ENCODE assay signal across 8 cellular contexts in genomic region chr20:41617931-41618806, GRCh38. TPM values are rescaled to one million over a fixed set of nuclear protein-coding genes. Genes with fewer than 3 reads are reported as not detected.
DNase-seq lines count a peak whose midpoint lies in the region; ATAC-seq lines count a peak whose summit lies in the region.

CHD6 (minus strand) TSS chr20:41618377; CDS start chr20:41551337, 67,040 bp downstream.

- H3K27ac Mint-ChIP-seq in activated CD4-positive, alpha-beta T cell treated with anti-CD3 and anti-CD28 coated beads for 36 hours: peak within 1 kb of the TSS; percentile 75

- POLR2A ChIA-PET in activated CD4-positive, alpha-beta T cell treated with anti-CD3 and anti-CD28 coated beads for 36 hours (lab: Charles Lee): interaction anchor here (0.6 kb wide), 1 partner anchor 171 kb away, joined by 3 read pairs; no protein-coding TSS in a partner anchor

- no peaks in the 10 kb centered on the region for H3K27me3 ChIP-seq in layer of hippocampus (ENCODE audit: control insufficient read depth, insufficient read depth, low read length)

- intact Hi-C loops in activated CD4-positive, alpha-beta T cell treated with anti-CD3 and anti-CD28 coated beads for 36 hours (cut with DNase I, micrococcal nuclease): loop anchor here (1.0 to 10.0 kb wide), 11 partner anchors 75 to 1974 kb away; partner anchors contain the start of genes IFT52 (in 1 of the 2), LPIN3 (in 1 of the 2), PLCG1 (in 1 of the 2) and SRSF6 (in 1 of the 2)

- peak; percentile 95 for ATAC-seq in HG03442 (IDR thresholded peaks at IDR 0.05; ENCODE audit: unreplicated experiment)
- ATAC-seq in activated CD4-positive, alpha-beta T cell treated with anti-CD3 and anti-CD28 coated beads for 36 hours: peak; percentile 99

- H3K4me1 Mint-ChIP-seq in activated CD4-positive, alpha-beta T cell treated with anti-CD3 and anti-CD28 coated beads for 36 hours: peaks cover 42% of the 10 kb centered on the region

- peak within 1 kb of the TSS; percentile 75 for H3K4me3 Mint-ChIP-seq in activated CD4-positive, alpha-beta T cell treated with anti-CD3 and anti-CD28 coated beads for 36 hours

- DNase-seq in AML-193 (lab: John Stamatoyannopoulos, UW) (peak; percentile 96 to 98), GM19238 (ENCODE audit: insufficient read length, low spot score) (peak; percentile 96), NCI-H524 (lab: John Stamatoyannopoulos, UW) (peak; percentile 99 to 100)
- DNase-seq in activated CD4-positive, alpha-beta T cell treated with anti-CD3 and anti-CD28 coated beads for 36 hours: peak; percentile 99
- peak; percentile 97 for DNase-seq in stimulated activated CD4-positive, alpha-beta T cell treated with anti-CD3 and anti-CD28 coated beads, Interleukin-1b, Interleukin-23, amount 100 ng/mL, for 4 hours (ENCODE audit: low read depth in 2 of 2)

- H3K27me3 Mint-ChIP-seq in activated CD4-positive, alpha-beta T cell treated with anti-CD3 and anti-CD28 coated beads for 36 hours: no peaks in the 10 kb centered on the region

- H3K9me3 Mint-ChIP-seq in activated CD4-positive, alpha-beta T cell treated with anti-CD3 and anti-CD28 coated beads for 36 hours (ENCODE audit: low read depth): no peaks in the 10 kb centered on the region

- CTCF ChIA-PET in activated CD4-positive, alpha-beta T cell treated with anti-CD3 and anti-CD28 coated beads for 36 hours (lab: Charles Lee): interaction anchor here (0.6 to 2.8 kb wide), 6 partner anchors 9 to 1855 kb away, joined by 3 to 9 read pairs (median 3); no protein-coding TSS in a partner anchor

- H3K27ac ChIP-seq in cingulate gyrus (ENCODE audit: low read depth, low read length) (peak within 1 kb of the TSS; percentile 76), layer of hippocampus (ENCODE audit: low read depth, low read length) (peak within 1 kb of the TSS; percentile 69)

- no peaks in the 10 kb centered on the region for H3K36me3 Mint-ChIP-seq in activated CD4-positive, alpha-beta T cell treated with anti-CD3 and anti-CD28 coated beads for 36 hours (ENCODE audit: low read depth)

RNA-seq across cellular contexts. Expression of gene CHD6, which starts in this region (rescaled TPM):
- total RNA-seq in activated CD4-positive, alpha-beta T cell treated with anti-CD3 and anti-CD28 coated beads for 36 hours: 10 to 100 TPM; 30.2 to 34.0 TPM

Comparison
In these comparisons a context has a peak if more than half of its experiments do, and no peak if none do; other contexts are left out.
1. Peak in every context shown above with its lines: DNase-seq, ATAC-seq and H3K27ac ChIP-seq.